8 cellular contexts compared by ENCODE assay signal in genomic region chr13:21176982-21177284, GRCh38. TPM values are rescaled to one million over a fixed set of nuclear protein-coding genes. Genes with fewer than 3 reads are reported as not detected.
DNase-seq lines count a peak whose midpoint lies in the region; ATAC-seq and TF ChIP-seq lines count a peak whose summit lies in the region.

No MANE protein-coding gene starts in this region.

- peaks cover 31% of the 10 kb centered on the region for H3K4me1 Mint-ChIP-seq in activated CD8-positive, alpha-beta T cell treated with anti-CD3 and anti-CD28 coated beads, Interleukin-2, amount 10 ng/mL, durations not matched to agents 7 days and 5 days (ENCODE audit: low read depth)

- no peaks in the 10 kb centered on the region for H3K9me3 ChIP-seq in hepatocyte (ENCODE audit: low read depth)

- POLR2A ChIA-PET in activated CD8-positive, alpha-beta T cell treated with anti-CD3 and anti-CD28 coated beads, Interleukin-2, amount 10 ng/mL, durations not matched to agents 7 days and 5 days (lab: Charles Lee): interaction anchor here (0.6 to 2.6 kb wide), 27 partner anchors 8 to 765 kb away, joined by 3 to 40 read pairs (median 4); partner anchors contain the start of genes EEF1AKMT1, MICU2, XPO4 and ZDHHC20

- H3K27ac ChIP-seq in hepatocyte: peak overlapping the region; percentile 97

- H3K27me3 Mint-ChIP-seq in activated CD8-positive, alpha-beta T cell treated with anti-CD3 and anti-CD28 coated beads, Interleukin-2, amount 10 ng/mL, durations not matched to agents 7 days and 5 days (ENCODE audit: low read depth): no peaks in the 10 kb centered on the region

- H3K36me3 Mint-ChIP-seq in activated CD8-positive, alpha-beta T cell treated with anti-CD3 and anti-CD28 coated beads, Interleukin-2, amount 10 ng/mL, durations not matched to agents 7 days and 5 days (ENCODE audit: low read depth): peaks cover 24% of the 10 kb centered on the region

- H3K36me3 ChIP-seq in hepatocyte (replicated peaks; ENCODE audit: insufficient read depth, low read depth): no peaks in the 10 kb centered on the region

- H3K4me3 Mint-ChIP-seq in activated CD8-positive, alpha-beta T cell treated with anti-CD3 and anti-CD28 coated beads, Interleukin-2, amount 10 ng/mL, durations not matched to agents 7 days and 5 days: peak overlapping the region; percentile 98

- peaks cover 39% of the 10 kb centered on the region for H3K79me2 ChIP-seq in hepatocyte

- H3K9me2 ChIP-seq in hepatocyte (replicated peaks; ENCODE audit: insufficient read depth): no peaks in the 10 kb centered on the region

- peak; percentile 2 to 34 (median 5) for DNase-seq in stimulated activated CD4-positive, alpha-beta T cell treated with anti-CD3 and anti-CD28 coated beads, TNF-alpha, amount 100 ng/mL, for 1 hour (ENCODE audit: low read depth in 3 of 3, low spot score in 1 of 3)
- no peak for DNase-seq in stimulated activated CD4-positive, alpha-beta T cell treated with anti-CD3 and anti-CD28 coated beads, Interleukin-2, amount 100 ng/mL, for 24 hours
- DNase-seq in activated CD8-positive, alpha-beta T cell treated with anti-CD3 and anti-CD28 coated beads, Interleukin-2, amount 10 ng/mL, durations not matched to agents 7 days and 5 days: no peak
- no peak for DNase-seq in hepatocyte (ENCODE audit: low spot score)
- peak; percentile 49 for DNase-seq in stimulated activated CD8-positive, alpha-beta memory T cell treated with anti-CD3 and anti-CD28 coated beads, Interleukin-4, amount 100 ng/mL, for 48 hours
- no peak for DNase-seq in HuH-7.5 (ENCODE audit: low spot score)
- DNase-seq in HuH-7 (ENCODE audit: low spot score): no peak

- no peaks in the 10 kb centered on the region for H3K9me3 Mint-ChIP-seq in activated CD8-positive, alpha-beta T cell treated with anti-CD3 and anti-CD28 coated beads, Interleukin-2, amount 10 ng/mL, durations not matched to agents 7 days and 5 days (ENCODE audit: insufficient read depth)

- peak overlapping the region; percentile 54 for H3K4me3 ChIP-seq in hepatocyte

- WGBS in hepatocyte (ENCODE audit: low lambda C conversion rate, missing lambda C conversion rate): 0% methylated on average over 26 of the region's 26 CpGs

- no peak for TF ChIP-seq CTCF in hepatocyte (IDR thresholded peaks at IDR 0.05; ENCODE audit: poor library complexity)

- peak; percentile 33 for ATAC-seq in HG03095 (IDR thresholded peaks at IDR 0.05; ENCODE audit: unreplicated experiment)
- peak; percentile 28 for ATAC-seq in activated CD8-positive, alpha-beta T cell treated with anti-CD3 and anti-CD28 coated beads, Interleukin-2, amount 10 ng/mL, durations not matched to agents 7 days and 5 days

- no peaks in the 10 kb centered on the region for H4K20me1 ChIP-seq in hepatocyte (ENCODE audit: insufficient read depth, poor library complexity, severe bottlenecking)

- no peaks in the 10 kb centered on the region for H3K27me3 ChIP-seq in hepatocyte

- peaks cover 11% of the 10 kb centered on the region for H3K4me1 ChIP-seq in hepatocyte (ENCODE audit: insufficient read depth)

- peak overlapping the region; percentile 97 for H3K27ac Mint-ChIP-seq in activated CD8-positive, alpha-beta T cell treated with anti-CD3 and anti-CD28 coated beads, Interleukin-2, amount 10 ng/mL, durations not matched to agents 7 days and 5 days

- CTCF ChIA-PET in activated CD8-positive, alpha-beta T cell treated with anti-CD3 and anti-CD28 coated beads, Interleukin-2, amount 10 ng/mL, durations not matched to agents 7 days and 5 days (lab: Charles Lee): interaction anchor here (0.9 to 3.1 kb wide), 9 partner anchors 24 to 303 kb away, joined by 4 to 13 read pairs (median 8); no protein-coding TSS in a partner anchor

- peak overlapping the region; percentile 82 for H3K4me2 ChIP-seq in hepatocyte

- H2AFZ ChIP-seq in hepatocyte: peak overlapping the region; percentile 77

RNA-seq across cellular contexts. Expression of gene MRPL57, which starts 0.5 kb away (rescaled TPM):
- total RNA-seq in activated CD8-positive, alpha-beta T cell treated with anti-CD3 and anti-CD28 coated beads, Interleukin-2, amount 10 ng/mL, durations not matched to agents 7 days and 5 days: 10 to 100 TPM; 22.5 to 24.0 TPM
- 25.1 and 26.6 TPM in 2 replicates for total RNA-seq in hepatocyte
- polyA plus RNA-seq in hepatocyte: 54.1 and 57.1 TPM in 2 replicates

RNA-seq across cellular contexts. Expression of gene SKA3, which starts 0.6 kb away (rescaled TPM):
- 10 to 100 TPM; 51.0 to 52.5 TPM for total RNA-seq in activated CD8-positive, alpha-beta T cell treated with anti-CD3 and anti-CD28 coated beads, Interleukin-2, amount 10 ng/mL, durations not matched to agents 7 days and 5 days
- total RNA-seq in hepatocyte: 4.9 and 5.6 TPM in 2 replicates
- 3.1 and 5.6 TPM in 2 replicates for polyA plus RNA-seq in hepatocyte

RNA-seq across cellular contexts. Expression of gene SAP18, which starts 37.0 kb away (rescaled TPM):
- 100 to 1,000 TPM; 218 to 225 TPM for total RNA-seq in activated CD8-positive, alpha-beta T cell treated with anti-CD3 and anti-CD28 coated beads, Interleukin-2, amount 10 ng/mL, durations not matched to agents 7 days and 5 days
- 68.7 and 81.0 TPM in 2 replicates for total RNA-seq in hepatocyte
- polyA plus RNA-seq in hepatocyte: 348 and 401 TPM in 2 replicates

Comparison
In these comparisons a context has a peak if more than half of its experiments do, and no peak if none do; other contexts are left out.
1. DNase-seq: peak in stimulated activated CD4-positive, alpha-beta T cell treated with anti-CD3 and anti-CD28 coated beads, TNF-alpha, amount 100 ng/mL, for 1 hour (3 of 3) and stimulated activated CD8-positive, alpha-beta memory T cell treated with anti-CD3 and anti-CD28 coated beads, Interleukin-4, amount 100 ng/mL, for 48 hours (single experiment); none in stimulated activated CD4-positive, alpha-beta T cell treated with anti-CD3 and anti-CD28 coated beads, Interleukin-2, amount 100 ng/mL, for 24 hours (0 of 2), activated CD8-positive, alpha-beta T cell treated with anti-CD3 and anti-CD28 coated beads, Interleukin-2, amount 10 ng/mL, durations not matched to agents 7 days and 5 days (single experiment), hepatocyte (single experiment), HuH-7.5 (single experiment) and HuH-7 (single experiment).